ENCODE assay signal across 8 cellular contexts in genomic region chr10:73167557-73168485, GRCh38. TPM values are rescaled to one million over a fixed set of nuclear protein-coding genes. Genes with fewer than 3 reads are reported as not detected.
A peak's percentile ranks its signal among the peaks of the same experiment; 100 is the strongest.
DNase-seq lines count a peak whose midpoint lies in the region; ATAC-seq and TF ChIP-seq lines count a peak whose summit lies in the region.

Gene ECD, minus strand, starts transcription at chr10:73168008. Its CDS starts 4,071 bp downstream, at chr10:73163937.
Gene FAM149B1, plus strand, starts transcription at chr10:73168119. Its CDS starts 221 bp downstream, at chr10:73168340.

- H3K79me2 ChIP-seq in OCI-LY3 (ENCODE audit: low read length): peaks cover 54% of the 10 kb centered on the region

- peak within 1 kb of the TSS; percentile 78; the same call in 1 of the 2 replicates for H2AFZ ChIP-seq in OCI-LY3 (ENCODE audit: low read depth, low read length)

- H3K4me3 ChIP-seq in HUES6 (ENCODE audit: low read depth, low read length) (peak within 1 kb of the TSS; percentile 84), OCI-LY3 (ENCODE audit: low read length) (peak within 1 kb of the TSS; percentile 90)

- no peak for TF ChIP-seq CTCF in OCI-LY3 (IDR thresholded peaks at IDR 0.05; ENCODE audit: low read depth, low read length)
- peak; percentile 17 for TF ChIP-seq CTCF in endothelial cell (IDR thresholded peaks at IDR 0.05; ENCODE audit: unreplicated experiment)
- no peak for TF ChIP-seq CTCF in mesothelial cell of epicardium (IDR thresholded peaks at IDR 0.05; ENCODE audit: unreplicated experiment)

- H3K36me3 ChIP-seq in HUES6 (ENCODE audit: control insufficient read depth, insufficient read depth, low read length): peaks cover 12% of the 10 kb centered on the region
- H3K36me3 ChIP-seq in OCI-LY3 (replicated peaks; ENCODE audit: low read depth, low read length): peaks cover 3% of the 10 kb centered on the region

- H3K27ac Mint-ChIP-seq in endothelial cell (ENCODE audit: unreplicated experiment) (peak within 1 kb of the TSS; percentile 98), mesothelial cell of epicardium (peak within 1 kb of the TSS; percentile 100)

- peak within 1 kb of the TSS; percentile 43; the same call in 1 of the 2 replicates for H3K27ac ChIP-seq in HUES6 (ENCODE audit: low read depth, low read length)
- peak within 1 kb of the TSS; percentile 56 for H3K27ac ChIP-seq in OCI-LY3 (ENCODE audit: low read length)

- H3K4me3 Mint-ChIP-seq in endothelial cell (ENCODE audit: unreplicated experiment) (peak within 1 kb of the TSS; percentile 98), mesothelial cell of epicardium (peak within 1 kb of the TSS; percentile 100)

- peak; percentile 89 for ATAC-seq in GM21423 (IDR thresholded peaks at IDR 0.05; ENCODE audit: unreplicated experiment)

- peaks cover 7% of the 10 kb centered on the region for H3K36me3 Mint-ChIP-seq in endothelial cell (ENCODE audit: low read depth, unreplicated experiment)
- peaks cover 23% of the 10 kb centered on the region for H3K36me3 Mint-ChIP-seq in mesothelial cell of epicardium

- H3K4me1 ChIP-seq in HUES6 (ENCODE audit: control insufficient read depth, insufficient read depth, low read length) (no peaks in the 10 kb centered on the region), OCI-LY3 (ENCODE audit: low read length) (peaks cover 8% of the 10 kb centered on the region)

- H3K27me3 ChIP-seq in HUES6 (ENCODE audit: control insufficient read depth, insufficient read depth, low read length): no peaks in the 10 kb centered on the region
- no peaks in the 10 kb centered on the region for H3K27me3 ChIP-seq in OCI-LY3 (ENCODE audit: low read depth, low read length)

- H3K9me3 ChIP-seq in HUES6 (ENCODE audit: control insufficient read depth, insufficient read depth, low read depth, low read length) (no peaks in the 10 kb centered on the region), OCI-LY3 (ENCODE audit: insufficient read depth, low read length) (no peaks in the 10 kb centered on the region)

- peaks cover 12% of the 10 kb centered on the region for H3K27me3 Mint-ChIP-seq in endothelial cell (ENCODE audit: unreplicated experiment)
- no peaks in the 10 kb centered on the region for H3K27me3 Mint-ChIP-seq in mesothelial cell of epicardium (ENCODE audit: low read depth)

- H4K20me1 ChIP-seq in OCI-LY3 (ENCODE audit: insufficient read depth, low read length): no peaks in the 10 kb centered on the region

- H3K4me1 Mint-ChIP-seq in endothelial cell (ENCODE audit: unreplicated experiment): peaks cover 23% of the 10 kb centered on the region
- H3K4me1 Mint-ChIP-seq in mesothelial cell of epicardium: peaks cover 20% of the 10 kb centered on the region

- DNase-seq in D341Med (ENCODE audit: low spot score): peak; percentile 87
- DNase-seq in activated CD8-positive, alpha-beta memory T cell treated with anti-CD3 and anti-CD28 coated beads, Interleukin-2, amount 50 U/mL, for 48 hours: peak; percentile 96
- DNase-seq in endothelial cell (ENCODE audit: low spot score): peak; percentile 96
- peak; percentile 82 to 93 for DNase-seq in mesothelial cell of epicardium (ENCODE audit: low spot score in 2 of 2, unreplicated experiment in 2 of 2)
- peak; percentile 90 to 91 for DNase-seq in stimulated activated CD8-positive, alpha-beta memory T cell treated with anti-CD3 and anti-CD28 coated beads, Interleukin-15, amount 100 ng/mL, for 48 hours (ENCODE audit: low read depth in 2 of 2)

- H3K9ac ChIP-seq in HUES6 (ENCODE audit: low read length): peak within 1 kb of the TSS; percentile 85
- H3K9ac ChIP-seq in OCI-LY3 (ENCODE audit: low read length): peak within 1 kb of the TSS; percentile 91

- peak within 1 kb of the TSS; percentile 80 for H3K4me2 ChIP-seq in OCI-LY3 (ENCODE audit: low read length)

- H3K9me3 Mint-ChIP-seq in endothelial cell (ENCODE audit: unreplicated experiment) (no peaks in the 10 kb centered on the region), mesothelial cell of epicardium (peaks cover 8% of the 10 kb centered on the region)

RNA-seq across cellular contexts. Expression of gene ECD, which starts in this region (rescaled TPM):
- total RNA-seq in endothelial cell (ENCODE audit: unreplicated experiment) (38.5 TPM), mesothelial cell of epicardium (30.2 to 31.4 TPM (median 30.5 TPM) in 3 replicates)

RNA-seq across cellular contexts. Expression of gene FAM149B1, which starts in this region (rescaled TPM):
- total RNA-seq in endothelial cell (ENCODE audit: unreplicated experiment) (24.8 TPM), mesothelial cell of epicardium (31.4 to 33.7 TPM (median 31.9 TPM) in 3 replicates)

Comparison
In these comparisons a context has a peak if more than half of its experiments do, and no peak if none do; other contexts are left out.
1. Peak in every context shown above with its lines: DNase-seq, ATAC-seq, H3K4me3 ChIP-seq and H3K27ac ChIP-seq.